Comparison of ENCODE assay signal across 7 cellular contexts in genomic region chr4:102500371-102501175, GRCh38. TPM values are rescaled to one million over a fixed set of nuclear protein-coding genes. Genes with fewer than 3 reads are reported as not detected.
A peak's percentile ranks its signal among the peaks of the same experiment; 100 is the strongest.
DNase-seq lines count a peak whose midpoint lies in the region; ATAC-seq and TF ChIP-seq lines count a peak whose summit lies in the region.

No MANE protein-coding gene starts in this region.

- in situ Hi-C loops in KBM-7 (cut with MboI; ENCODE audit: low pct_unique_long_range_greater_than_20kb, low sequenced_read_pairs): no loop called here

- H3K4me3 Mint-ChIP-seq in GM23338: peak overlapping the region; percentile 67

- peak overlapping the region; percentile 70 for H3K4me3 ChIP-seq in GM23338
- H3K4me3 ChIP-seq in smooth muscle cell: peak overlapping the region; percentile 100

- H3K36me3 Mint-ChIP-seq in GM23338 (ENCODE audit: low read depth): no peaks in the 10 kb centered on the region; the same call in 2 of the 3 replicates

- H3F3A ChIP-seq in GM23338 (replicated peaks; ENCODE audit: low read depth): no peaks in the 10 kb centered on the region
- peaks cover 19% of the 10 kb centered on the region for H3F3A ChIP-seq in smooth muscle cell (ENCODE audit: low read depth)

- DNase-seq in GM23338 (ENCODE audit: low spot score) (peak; percentile 62), KBM-7 (peak; percentile 52), T1000 (lab: John Stamatoyannopoulos, UW) (peak; percentile 34), caudate nucleus (lab: John Stamatoyannopoulos, UW) (peak in 42 of 61 donors; percentile 3 to 78 (median 42)), inferior parietal cortex (ENCODE audit: extremely low spot score) (peak; percentile 74), smooth muscle cell (lab: John Stamatoyannopoulos, UW; ENCODE audit: unreplicated experiment) (peak; percentile 61)

- H3K4me1 Mint-ChIP-seq in GM23338: peaks cover 8% of the 10 kb centered on the region; the same call in 2 of the 3 replicates

- H3K27me3 Mint-ChIP-seq in GM23338 (ENCODE audit: insufficient read depth, low read depth, poor library complexity): peaks cover 8% of the 10 kb centered on the region

- peaks cover 24% of the 10 kb centered on the region for H3K27me3 ChIP-seq in GM23338 (ENCODE audit: insufficient read depth)
- H3K27me3 ChIP-seq in smooth muscle cell (ENCODE audit: low read depth): no peaks in the 10 kb centered on the region

- H3K79me2 ChIP-seq in GM23338 (replicated peaks; ENCODE audit: insufficient read depth): no peaks in the 10 kb centered on the region
- H3K79me2 ChIP-seq in smooth muscle cell (ENCODE audit: low read depth): peaks cover 46% of the 10 kb centered on the region

- H3K27ac ChIP-seq in GM23338 (ENCODE audit: low read depth): no peak overlapping the region
- H3K27ac ChIP-seq in caudate nucleus (ENCODE audit: low read depth, low read length): peak overlapping the region; percentile 91
- H3K27ac ChIP-seq in smooth muscle cell (ENCODE audit: low read depth): peak overlapping the region; percentile 97

- H3K9me3 Mint-ChIP-seq in GM23338: no peaks in the 10 kb centered on the region; the same call in 2 of the 3 replicates

- H4K20me1 ChIP-seq in GM23338 (replicated peaks; ENCODE audit: insufficient read depth) (no peaks in the 10 kb centered on the region), smooth muscle cell (ENCODE audit: low read depth) (peaks cover 39% of the 10 kb centered on the region)

- H3K9ac ChIP-seq in smooth muscle cell (ENCODE audit: low read depth): peak overlapping the region; percentile 98

- peak; percentile 66 for ATAC-seq in GM23338

- H3K27ac Mint-ChIP-seq in GM23338: no peak overlapping the region

- 20% methylated on average over 24 of the region's 39 CpGs for WGBS in smooth muscle cell (ENCODE audit: low lambda C conversion rate)

- peak; percentile 26 for TF ChIP-seq CTCF in GM12873 (IDR thresholded peaks at IDR 0.05; ENCODE audit: insufficient read depth, low read depth, low read length, missing control alignments)
- TF ChIP-seq CTCF in GM23338 (conservative IDR thresholded peaks at IDR 0.05; ENCODE audit: low read depth in 2 of 2): no peak
- no peak for TF ChIP-seq CTCF in smooth muscle cell (IDR thresholded peaks at IDR 0.05; ENCODE audit: borderline replicate concordance, insufficient read depth, poor library complexity, severe bottlenecking)

- H3K4me2 ChIP-seq in GM23338 (peak overlapping the region; percentile 84), smooth muscle cell (peak overlapping the region; percentile 90)

- H3K36me3 ChIP-seq in GM23338 (ENCODE audit: insufficient read depth): no peaks in the 10 kb centered on the region
- H3K36me3 ChIP-seq in smooth muscle cell (ENCODE audit: low read depth): no peaks in the 10 kb centered on the region

- H3K9me2 ChIP-seq in GM23338 (ENCODE audit: insufficient read depth): no peaks in the 10 kb centered on the region

- no peaks in the 10 kb centered on the region for H3K9me3 ChIP-seq in smooth muscle cell (replicated peaks; ENCODE audit: low read depth)

- H3K4me1 ChIP-seq in GM23338 (ENCODE audit: insufficient read depth) (peaks cover 6% of the 10 kb centered on the region; the same call in 1 of the 2 replicates), smooth muscle cell (ENCODE audit: low read depth) (peaks cover 8% of the 10 kb centered on the region)

- H2AFZ ChIP-seq in GM23338 (peak overlapping the region; percentile 89), smooth muscle cell (ENCODE audit: low read depth) (peak overlapping the region; percentile 42)

TF ChIP-seq in GM23338, 12 proteins besides CTCF, POLR2A, EP300 and RAD21:
- TF ChIP-seq REST (IDR thresholded peaks at IDR 0.05; ENCODE audit: unreplicated experiment) (no peak), EZH2 (IDR thresholded peaks at IDR 0.05; ENCODE audit: low read depth, unreplicated experiment) (peak; percentile 10)

RNA-seq across cellular contexts. Expression of gene NFKB1, which starts 0.6 kb away (rescaled TPM):
- total RNA-seq in GM23338 (2014; rRNA removed; shearing (Covaris generic)): 2.4 and 4.6 TPM in 2 replicates
- 0.82 and 1.2 TPM in 2 replicates for polyA plus RNA-seq in GM23338 (2016; fragmentation: Nextera tagmentation; extraction: Ambion mirVana)
- 15.6 and 30.4 TPM in 2 replicates for total RNA-seq in smooth muscle cell
- polyA plus RNA-seq in smooth muscle cell: 16.1 and 20.9 TPM in 2 replicates
